Comparison of ENCODE assay signal across 1 cellular context in genomic region chr2:64837116-64837704, GRCh38.
TF ChIP-seq lines count a peak whose summit lies in the region.

No MANE protein-coding gene starts in this region.

TF ChIP-seq in HepG2, 621 proteins besides CTCF, POLR2A, EP300 and RAD21 (continued from another document):
- no peak for TF ChIP-seq MTA1 (CRISPR knock-in tag; IDR thresholded peaks at IDR 0.05; ENCODE audit: borderline replicate concordance)
- no peak for TF ChIP-seq HOXA3 (CRISPR knock-in tag; IDR thresholded peaks at IDR 0.05)
- no peak for TF ChIP-seq MATR3 (CRISPR knock-in tag; IDR thresholded peaks at IDR 0.05)
- TF ChIP-seq ZNF335 (CRISPR knock-in tag; IDR thresholded peaks at IDR 0.05), result no peak
- no peak for TF ChIP-seq MAFF (IDR thresholded peaks at IDR 0.05; ENCODE audit: low read depth, low read length)
- no peak for TF ChIP-seq PHF20 (CRISPR knock-in tag; IDR thresholded peaks at IDR 0.05)
- TF ChIP-seq, protein P1, sequence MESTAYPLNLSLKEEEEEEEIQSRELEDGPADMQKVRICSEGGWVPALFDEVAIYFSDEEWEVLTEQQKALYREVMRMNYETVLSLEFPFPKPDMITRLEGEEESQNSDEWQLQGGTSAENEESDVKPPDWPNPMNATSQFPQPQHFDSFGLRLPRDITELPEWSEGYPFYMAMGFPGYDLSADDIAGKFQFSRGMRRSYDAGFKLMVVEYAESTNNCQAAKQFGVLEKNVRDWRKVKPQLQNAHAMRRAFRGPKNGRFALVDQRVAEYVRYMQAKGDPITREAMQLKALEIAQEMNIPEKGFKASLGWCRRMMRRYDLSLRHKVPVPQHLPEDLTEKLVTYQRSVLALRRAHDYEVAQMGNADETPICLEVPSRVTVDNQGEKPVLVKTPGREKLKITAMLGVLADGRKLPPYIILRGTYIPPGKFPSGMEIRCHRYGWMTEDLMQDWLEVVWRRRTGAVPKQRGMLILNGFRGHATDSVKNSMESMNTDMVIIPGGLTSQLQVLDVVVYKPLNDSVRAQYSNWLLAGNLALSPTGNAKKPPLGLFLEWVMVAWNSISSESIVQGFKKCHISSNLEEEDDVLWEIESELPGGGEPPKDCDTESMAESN (CRISPR knock-in tag; conservative IDR thresholded peaks at IDR 0.05), result 0 out of 2 replicates have a peak, but pooled peaks have one; percentile 57
- TF ChIP-seq, protein P2, sequence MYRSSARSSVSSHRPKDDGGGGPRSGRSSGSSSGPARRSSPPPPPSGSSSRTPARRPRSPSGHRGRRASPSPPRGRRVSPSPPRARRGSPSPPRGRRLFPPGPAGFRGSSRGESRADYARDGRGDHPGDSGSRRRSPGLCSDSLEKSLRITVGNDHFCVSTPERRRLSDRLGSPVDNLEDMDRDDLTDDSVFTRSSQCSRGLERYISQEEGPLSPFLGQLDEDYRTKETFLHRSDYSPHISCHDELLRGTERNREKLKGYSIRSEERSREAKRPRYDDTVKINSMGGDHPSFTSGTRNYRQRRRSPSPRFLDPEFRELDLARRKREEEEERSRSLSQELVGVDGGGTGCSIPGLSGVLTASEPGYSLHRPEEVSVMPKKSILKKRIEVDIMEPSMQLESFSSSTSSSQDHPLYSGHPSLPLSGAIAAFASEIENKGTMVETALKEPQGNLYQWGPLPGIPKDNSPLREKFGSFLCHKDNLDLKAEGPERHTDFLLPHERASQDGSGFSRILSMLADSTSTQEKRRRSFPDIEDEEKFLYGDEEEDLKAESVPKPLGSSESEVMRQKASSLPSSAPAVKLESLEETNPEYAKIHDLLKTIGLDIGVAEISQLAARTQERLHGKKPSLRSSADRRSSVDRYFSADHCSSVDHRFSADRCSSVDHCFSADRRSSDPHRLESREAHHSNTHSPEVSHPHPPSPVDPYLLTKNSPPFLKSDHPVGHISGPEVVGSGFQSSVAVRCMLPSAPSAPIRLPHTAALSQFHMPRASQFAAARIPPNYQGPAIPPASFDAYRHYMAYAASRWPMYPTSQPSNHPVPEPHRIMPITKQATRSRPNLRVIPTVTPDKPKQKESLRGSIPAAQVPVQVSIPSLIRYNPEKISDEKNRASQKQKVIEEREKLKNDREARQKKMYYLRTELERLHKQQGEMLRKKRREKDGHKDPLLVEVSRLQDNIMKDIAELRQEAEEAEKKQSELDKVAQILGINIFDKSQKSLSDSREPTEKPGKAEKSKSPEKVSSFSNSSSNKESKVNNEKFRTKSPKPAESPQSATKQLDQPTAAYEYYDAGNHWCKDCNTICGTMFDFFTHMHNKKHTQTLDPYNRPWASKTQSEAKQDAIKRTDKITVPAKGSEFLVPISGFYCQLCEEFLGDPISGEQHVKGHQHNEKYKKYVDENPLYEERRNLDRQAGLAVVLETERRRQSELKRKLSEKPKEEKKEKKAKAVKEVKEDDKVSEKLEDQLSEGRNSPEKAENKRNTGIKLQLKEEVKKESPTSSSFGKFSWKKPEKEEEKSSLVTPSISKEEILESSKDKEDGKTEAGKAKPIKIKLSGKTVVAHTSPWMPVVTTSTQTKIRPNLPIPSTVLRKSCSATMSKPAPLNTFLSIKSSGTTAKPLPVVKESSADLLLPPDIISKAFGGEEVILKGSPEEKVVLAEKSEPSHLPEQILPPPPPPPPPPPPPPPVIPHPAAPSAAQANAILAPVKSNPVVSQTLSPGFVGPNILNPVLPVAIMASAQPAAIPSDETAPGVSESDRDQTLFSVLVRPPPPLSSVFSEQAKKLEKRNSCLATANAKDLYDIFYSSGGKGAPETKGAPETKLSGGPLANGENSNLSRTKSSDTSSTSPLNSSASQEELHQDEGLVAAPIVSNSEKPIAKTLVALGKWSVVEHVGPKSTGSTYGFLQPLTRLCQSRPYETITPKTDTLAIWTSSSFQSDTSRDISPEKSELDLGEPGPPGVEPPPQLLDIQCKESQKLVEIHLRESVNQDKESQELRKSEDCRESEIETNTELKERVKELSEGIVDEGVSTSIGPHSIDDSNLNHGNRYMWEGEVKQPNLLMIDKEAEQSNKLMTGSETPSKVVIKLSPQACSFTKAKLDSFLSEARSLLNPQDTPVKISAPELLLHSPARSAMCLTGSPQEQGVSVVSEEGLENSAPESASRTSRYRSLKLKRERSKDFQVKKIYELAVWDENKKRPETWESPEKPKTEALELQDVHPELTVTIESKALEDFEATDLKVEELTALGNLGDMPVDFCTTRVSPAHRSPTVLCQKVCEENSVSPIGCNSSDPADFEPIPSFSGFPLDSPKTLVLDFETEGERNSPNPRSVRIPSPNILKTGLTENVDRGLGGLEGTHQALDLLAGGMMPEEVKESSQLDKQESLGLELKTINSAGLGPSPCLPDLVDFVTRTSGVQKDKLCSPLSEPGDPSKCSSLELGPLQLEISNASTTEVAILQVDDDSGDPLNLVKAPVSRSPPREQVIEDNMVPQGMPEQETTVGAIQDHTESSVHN (CRISPR knock-in tag; IDR thresholded peaks at IDR 0.05), result 0 out of 2 replicates have a peak, but pooled peaks have one; percentile 34
- TF ChIP-seq NFKB2 (CRISPR knock-in tag; IDR thresholded peaks at IDR 0.05; ENCODE audit: borderline replicate concordance), result 0 out of 2 replicates have a peak, but pooled peaks have one; percentile 31
- TF ChIP-seq, protein P3, sequence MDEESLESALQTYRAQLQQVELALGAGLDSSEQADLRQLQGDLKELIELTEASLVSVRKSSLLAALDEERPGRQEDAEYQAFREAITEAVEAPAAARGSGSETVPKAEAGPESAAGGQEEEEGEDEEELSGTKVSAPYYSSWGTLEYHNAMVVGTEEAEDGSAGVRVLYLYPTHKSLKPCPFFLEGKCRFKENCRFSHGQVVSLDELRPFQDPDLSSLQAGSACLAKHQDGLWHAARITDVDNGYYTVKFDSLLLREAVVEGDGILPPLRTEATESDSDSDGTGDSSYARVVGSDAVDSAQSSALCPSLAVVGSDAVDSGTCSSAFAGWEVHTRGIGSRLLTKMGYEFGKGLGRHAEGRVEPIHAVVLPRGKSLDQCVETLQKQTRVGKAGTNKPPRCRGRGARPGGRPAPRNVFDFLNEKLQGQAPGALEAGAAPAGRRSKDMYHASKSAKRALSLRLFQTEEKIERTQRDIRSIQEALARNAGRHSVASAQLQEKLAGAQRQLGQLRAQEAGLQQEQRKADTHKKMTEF (CRISPR knock-in tag; IDR thresholded peaks at IDR 0.05), result no peak
- TF ChIP-seq FOSL2 (CRISPR knock-in tag; IDR thresholded peaks at IDR 0.05), result peak; percentile 18; the same call in 1 of the 2 replicates
- no peak for TF ChIP-seq ZNF263 (CRISPR knock-in tag; IDR thresholded peaks at IDR 0.05)
- no peak for TF ChIP-seq PCBP1 (IDR thresholded peaks at IDR 0.05; ENCODE audit: borderline replicate concordance, low read depth, low read length)
- no peak for TF ChIP-seq HNRNPK (IDR thresholded peaks at IDR 0.05; ENCODE audit: low read depth, low read length, poor library complexity, severe bottlenecking)
- no peak for TF ChIP-seq ZSCAN22 (CRISPR knock-in tag; IDR thresholded peaks at IDR 0.05)
